In the genomic region with DNA sequence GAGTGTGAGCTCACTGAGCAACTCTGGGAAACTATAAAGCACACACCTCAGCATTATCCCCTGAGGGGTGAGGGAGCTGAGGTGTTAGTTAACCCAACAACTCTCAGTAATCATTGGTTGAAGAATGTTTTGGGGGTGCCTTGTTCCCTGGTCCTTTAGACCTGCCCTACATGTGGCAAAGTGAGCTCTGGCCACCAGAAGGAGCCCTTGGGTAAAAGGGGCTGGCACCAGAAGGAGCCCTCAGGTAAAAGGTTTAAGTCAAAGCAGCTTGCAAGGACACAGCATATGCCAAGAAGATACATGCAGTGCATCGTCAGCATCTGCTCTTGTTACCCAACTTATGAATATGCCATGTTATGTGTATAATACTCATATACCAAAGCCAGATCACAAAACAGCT, we compare ENCODE assay signal across 1 cellular context.
TF ChIP-seq lines count a peak whose summit lies in the region.

No MANE protein-coding gene starts in this region.

TF ChIP-seq in GM23338, 12 proteins besides CTCF, POLR2A, EP300 and RAD21 (continued from another document):
- TF ChIP-seq, protein P1, sequence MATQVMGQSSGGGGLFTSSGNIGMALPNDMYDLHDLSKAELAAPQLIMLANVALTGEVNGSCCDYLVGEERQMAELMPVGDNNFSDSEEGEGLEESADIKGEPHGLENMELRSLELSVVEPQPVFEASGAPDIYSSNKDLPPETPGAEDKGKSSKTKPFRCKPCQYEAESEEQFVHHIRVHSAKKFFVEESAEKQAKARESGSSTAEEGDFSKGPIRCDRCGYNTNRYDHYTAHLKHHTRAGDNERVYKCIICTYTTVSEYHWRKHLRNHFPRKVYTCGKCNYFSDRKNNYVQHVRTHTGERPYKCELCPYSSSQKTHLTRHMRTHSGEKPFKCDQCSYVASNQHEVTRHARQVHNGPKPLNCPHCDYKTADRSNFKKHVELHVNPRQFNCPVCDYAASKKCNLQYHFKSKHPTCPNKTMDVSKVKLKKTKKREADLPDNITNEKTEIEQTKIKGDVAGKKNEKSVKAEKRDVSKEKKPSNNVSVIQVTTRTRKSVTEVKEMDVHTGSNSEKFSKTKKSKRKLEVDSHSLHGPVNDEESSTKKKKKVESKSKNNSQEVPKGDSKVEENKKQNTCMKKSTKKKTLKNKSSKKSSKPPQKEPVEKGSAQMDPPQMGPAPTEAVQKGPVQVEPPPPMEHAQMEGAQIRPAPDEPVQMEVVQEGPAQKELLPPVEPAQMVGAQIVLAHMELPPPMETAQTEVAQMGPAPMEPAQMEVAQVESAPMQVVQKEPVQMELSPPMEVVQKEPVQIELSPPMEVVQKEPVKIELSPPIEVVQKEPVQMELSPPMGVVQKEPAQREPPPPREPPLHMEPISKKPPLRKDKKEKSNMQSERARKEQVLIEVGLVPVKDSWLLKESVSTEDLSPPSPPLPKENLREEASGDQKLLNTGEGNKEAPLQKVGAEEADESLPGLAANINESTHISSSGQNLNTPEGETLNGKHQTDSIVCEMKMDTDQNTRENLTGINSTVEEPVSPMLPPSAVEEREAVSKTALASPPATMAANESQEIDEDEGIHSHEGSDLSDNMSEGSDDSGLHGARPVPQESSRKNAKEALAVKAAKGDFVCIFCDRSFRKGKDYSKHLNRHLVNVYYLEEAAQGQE (IDR thresholded peaks at IDR 0.05; ENCODE audit: unreplicated experiment) = no peak
- no peak for TF ChIP-seq ZNF114 (CRISPR knock-in tag; IDR thresholded peaks at IDR 0.05)
TF ChIP-seq in GM23338: peak in this region for 0.
